Comparison of ENCODE assay signal across 26 cellular contexts in the genomic region with DNA sequence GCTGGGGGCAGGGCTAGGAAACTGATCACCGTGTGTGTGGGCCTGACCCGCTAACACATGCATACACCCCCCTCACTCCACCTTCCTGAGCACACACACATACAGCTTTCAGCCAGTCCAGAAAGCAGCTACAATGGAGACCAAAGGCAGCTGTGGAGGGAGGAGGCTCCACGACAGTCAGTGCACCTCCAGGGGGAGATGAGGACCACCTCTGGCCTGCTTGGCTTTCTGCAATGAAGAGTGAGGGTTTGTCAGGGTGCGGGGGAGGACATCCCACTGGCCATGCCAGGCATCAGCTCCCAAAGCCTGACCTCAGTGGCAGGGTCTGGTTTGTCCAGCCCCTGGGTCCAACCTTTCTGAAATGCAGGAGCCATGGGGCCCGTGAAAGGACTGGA. TPM values are rescaled to one million over a fixed set of nuclear protein-coding genes. Genes with fewer than 3 reads are reported as not detected.
DNase-seq lines count a peak whose midpoint lies in the region; ATAC-seq and TF ChIP-seq lines count a peak whose summit lies in the region.
"Had no signal": no experiment of that assay in that cellular context is flagged by ENCODE, and none has a peak within 500 bp of the region (broad histone marks: within the 10 kb centered on the region; RNA-seq: fewer than 3 reads in every experiment).

No MANE protein-coding gene starts in this region.

- peaks cover under 1 to 31% (median 8%) of the 10 kb centered on the region in 5 donors for H3K27me3 Mint-ChIP-seq in naive thymus-derived CD8-positive, alpha-beta T cell
- H3K27me3 Mint-ChIP-seq: activated CD4-positive, alpha-beta T cell treated with anti-CD3 and anti-CD28 coated beads, Interleukin-2, amount 10 ng/mL, durations not matched to agents 7 days and 5 days had no signal

- TF ChIP-seq CTCF in HEK293 (tag by site-specific recombination; IDR thresholded peaks at IDR 0.05) (no peak), gastrocnemius medialis (IDR thresholded peaks at IDR 0.05 in 4 of 5, conservative IDR thresholded peaks at IDR 0.05 in 1 of 5) (no peak)

- no peak overlapping the region for H3K4me3 Mint-ChIP-seq in naive thymus-derived CD8-positive, alpha-beta T cell
- H3K4me3 Mint-ChIP-seq: activated CD4-positive, alpha-beta T cell treated with anti-CD3 and anti-CD28 coated beads, Interleukin-2, amount 10 ng/mL, durations not matched to agents 7 days and 5 days; CD8-positive, alpha-beta memory T cell; central memory CD8-positive, alpha-beta T cell; natural killer cell had no signal

- peaks cover 0 to 3% (median 0%) of the 10 kb centered on the region in 3 donors for H3K27me3 ChIP-seq in gastrocnemius medialis
- H3K27me3 ChIP-seq: pancreas had no signal

- H3K36me3 ChIP-seq in HEK293 (ENCODE audit: control insufficient read depth in 2 of 2, insufficient read depth in 1 of 2, low read length in 2 of 2) (no peaks in the 10 kb centered on the region), gastrocnemius medialis (no peaks in the 10 kb centered on the region)
- H3K36me3 ChIP-seq: left lung, pancreas had no signal

- peak overlapping the region in 1 of 10 donors; percentile 55 for H3K27ac Mint-ChIP-seq in naive thymus-derived CD8-positive, alpha-beta T cell
- H3K27ac Mint-ChIP-seq: activated CD4-positive, alpha-beta T cell treated with anti-CD3 and anti-CD28 coated beads, Interleukin-2, amount 10 ng/mL, durations not matched to agents 7 days and 5 days; activated naive CD4-positive, alpha-beta T cell treated with anti-CD3 and anti-CD28 coated beads, Interleukin-2, amount 50 U/mL, for 72 hours; CD8-positive, alpha-beta memory T cell had no signal

- POLR2A ChIA-PET in HEK293 (lab: Yijun Ruan, JAX), result no interaction called here
- POLR2A ChIA-PET in naive thymus-derived CD8-positive, alpha-beta T cell (lab: Charles Lee), result no interaction called here

- H3K4me1 ChIP-seq in HEK293 (ENCODE audit: control insufficient read depth, insufficient read depth, low read length) (no peaks in the 10 kb centered on the region), gastrocnemius medialis (peaks cover 29 to 41% of the 10 kb centered on the region in 2 donors)
- H3K4me1 ChIP-seq: pancreas had no signal

- no peaks in the 10 kb centered on the region for H3K36me3 Mint-ChIP-seq in naive thymus-derived CD8-positive, alpha-beta T cell
- H3K36me3 Mint-ChIP-seq: activated naive CD4-positive, alpha-beta T cell treated with anti-CD3 and anti-CD28 coated beads, Interleukin-2, amount 50 U/mL, for 72 hours; CD8-positive, alpha-beta memory T cell; natural killer cell had no signal

- H3K4me1 Mint-ChIP-seq in naive thymus-derived CD8-positive, alpha-beta T cell, result peaks cover 4 to 14% (median 7%) of the 10 kb centered on the region in 4 donors

- CTCF ChIA-PET in HEK293 (lab: Yijun Ruan, JAX), result interaction anchor here (1.8 kb wide), 1 partner anchor 11 kb away, joined by 6 read pairs; no protein-coding TSS in a partner anchor

- DNase-seq in NCI-H1694 treated with DMSO at 0.1 percent for 48 hours (lab: John Stamatoyannopoulos, UW), result peak; percentile 46
- no peak for DNase-seq in NCI-H1694 (lab: John Stamatoyannopoulos, UW)
- DNase-seq in erythroblast (lab: John Stamatoyannopoulos, UW), result no peak
- DNase-seq in gastrocnemius medialis, result no peak
- DNase-seq in stimulated activated naive CD4-positive, alpha-beta T cell treated with Interleukin-2 at 50 U/mL for 16 hours (lab: John Stamatoyannopoulos, UW), result no peak
- DNase-seq in stimulated activated CD4-positive, alpha-beta T cell treated with anti-CD3 and anti-CD28 coated beads, Interleukin-1b, Interleukin-23, amount 100 ng/mL, for 48 hours, result no peak
- no peak for DNase-seq in naive thymus-derived CD8-positive, alpha-beta T cell
- DNase-seq: activated CD4-positive, alpha-beta T cell treated with anti-CD3 and anti-CD28 coated beads, Interleukin-2, amount 10 ng/mL, durations not matched to agents 7 days and 5 days; CD8-positive, alpha-beta memory T cell; GDM1; midbrain; MV-4-11; natural killer cell; OCI-M1; stimulated activated CD4-positive, alpha-beta T cell treated with anti-CD3 and anti-CD28 coated beads, Interleukin-15, amount 100 ng/mL, for 24 hours; T-helper 9 cell; trophoblast cell had no signal

- no peak overlapping the region for H3K4me3 ChIP-seq in HEK293 (ENCODE audit: low read depth, low read length)
- no peak overlapping the region for H3K4me3 ChIP-seq in gastrocnemius medialis
- H3K4me3 ChIP-seq: GM23248, left lung, pancreas had no signal

- in situ Hi-C loops in gastrocnemius medialis (cut with MboI; ENCODE audit: low sequenced_read_pairs in 4 of 4), result no loop called here

- intact Hi-C loops in gastrocnemius medialis (cut with DNase I; ENCODE audit: low total_unique reads), result no loop called here

- H3K9me3 ChIP-seq in HEK293 (ENCODE audit: control insufficient read depth, insufficient read depth, low read depth, low read length) (no peaks in the 10 kb centered on the region), gastrocnemius medialis (no peaks in the 10 kb centered on the region)
- H3K9me3 ChIP-seq: left lung, pancreas had no signal

- TF ChIP-seq POLR2A in erythroblast (IDR thresholded peaks at IDR 0.05; ENCODE audit: low read length), result peak; percentile 46
- TF ChIP-seq POLR2A in gastrocnemius medialis (IDR thresholded peaks at IDR 0.05), result no peak

- H3K9me3 Mint-ChIP-seq in naive thymus-derived CD8-positive, alpha-beta T cell, result no peaks in the 10 kb centered on the region
- H3K9me3 Mint-ChIP-seq: activated CD4-positive, alpha-beta T cell treated with anti-CD3 and anti-CD28 coated beads, Interleukin-2, amount 10 ng/mL, durations not matched to agents 7 days and 5 days; activated naive CD4-positive, alpha-beta T cell treated with anti-CD3 and anti-CD28 coated beads, Interleukin-2, amount 50 U/mL, for 72 hours; CD8-positive, alpha-beta memory T cell; central memory CD8-positive, alpha-beta T cell; natural killer cell had no signal

- ATAC-seq in gastrocnemius medialis, result no peak
- ATAC-seq in naive thymus-derived CD8-positive, alpha-beta T cell, result no peak
- ATAC-seq: activated naive CD4-positive, alpha-beta T cell treated with anti-CD3 and anti-CD28 coated beads, Interleukin-2, amount 50 U/mL, for 72 hours; left lung; natural killer cell; pancreas; sciatic nerve had no signal

- no peak overlapping the region for H3K27ac ChIP-seq in HEK293 (ENCODE audit: extremely low read depth, low read depth, low read length)
- H3K27ac ChIP-seq in gastrocnemius medialis, result peak overlapping the region; percentile 42 to 71 (median 64)
- H3K27ac ChIP-seq: GM23248, KMS-11, left lung, pancreas had no signal

TF ChIP-seq in HEK293, 187 proteins besides CTCF, POLR2A, EP300 and RAD21 (continues in another document):
- no peak for TF ChIP-seq ZNF18 (tag by site-specific recombination; IDR thresholded peaks at IDR 0.05)
- no peak for TF ChIP-seq SP7 (tag by site-specific recombination; IDR thresholded peaks at IDR 0.05)
- TF ChIP-seq PRDM1 (tag by site-specific recombination; IDR thresholded peaks at IDR 0.05), result no peak
- no peak for TF ChIP-seq SP2 (tag by site-specific recombination; IDR thresholded peaks at IDR 0.05)
- no peak for TF ChIP-seq ZNF146 (tag by site-specific recombination; IDR thresholded peaks at IDR 0.05)

RNA-seq across cellular contexts. Expression of gene SLC6A12, which starts 35.2 kb away (rescaled TPM):
- total RNA-seq in gastrocnemius medialis, result under 1 TPM in 1 of 4 donors, not detected in 3; 0.13 TPM
- under 1 TPM in 1 of 2 experiments, not detected in 1; 0.78 TPM for total RNA-seq in naive thymus-derived CD8-positive, alpha-beta T cell
- not detected for polyA plus RNA-seq in naive thymus-derived CD8-positive, alpha-beta T cell
- total RNA-seq: activated CD4-positive, alpha-beta T cell treated with anti-CD3 and anti-CD28 coated beads, Interleukin-2, amount 10 ng/mL, durations not matched to agents 7 days and 5 days; activated naive CD4-positive, alpha-beta T cell treated with anti-CD3 and anti-CD28 coated beads, Interleukin-2, amount 50 U/mL, for 72 hours; GM23248; HT1080 had no signal
- polyA plus RNA-seq: CD8-positive, alpha-beta memory T cell; GM23248 had no signal
